Comparison of ENCODE assay signal across 8 cellular contexts in the genomic region with DNA sequence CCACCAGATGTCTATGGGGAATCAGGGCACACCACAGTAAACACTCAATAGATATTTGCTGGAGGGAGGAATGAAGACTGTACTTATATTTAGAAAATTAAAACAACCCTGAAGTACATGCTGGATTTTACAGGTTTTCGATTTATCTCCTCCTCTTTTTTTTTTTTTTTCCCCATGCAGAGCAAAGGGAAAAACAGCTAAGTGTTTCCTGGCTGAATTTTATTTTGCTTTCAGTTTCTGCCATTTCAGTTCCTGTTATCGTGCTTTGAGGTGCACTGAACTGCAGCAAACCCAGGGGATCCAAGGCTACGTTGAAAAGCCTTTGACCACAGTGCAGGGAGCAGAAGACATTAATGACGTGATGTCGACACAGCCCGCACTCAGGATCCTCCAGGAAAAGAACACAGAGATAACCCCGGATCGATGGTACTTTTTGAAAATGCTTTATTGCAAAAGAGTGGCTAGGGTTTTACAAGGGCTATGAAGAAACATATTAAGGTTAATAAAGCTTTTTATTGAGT. TPM values are rescaled to one million over a fixed set of nuclear protein-coding genes. Genes with fewer than 3 reads are reported as not detected.
DNase-seq lines count a peak whose midpoint lies in the region; ATAC-seq and TF ChIP-seq lines count a peak whose summit lies in the region.

No MANE protein-coding gene starts in this region.

- H3K36me3 Mint-ChIP-seq in mesothelial cell of epicardium = peaks cover 2% of the 10 kb centered on the region

- no peaks in the 10 kb centered on the region for H3K27me3 Mint-ChIP-seq in mesothelial cell of epicardium (ENCODE audit: low read depth)

- no peak for TF ChIP-seq CTCF in mesothelial cell of epicardium (IDR thresholded peaks at IDR 0.05; ENCODE audit: unreplicated experiment)

- TF ChIP-seq POLR2A in GM18951 (IDR thresholded peaks at IDR 0.05; ENCODE audit: extremely low read depth, insufficient read depth, insufficient read length) = peak; percentile 22

- H3K4me3 Mint-ChIP-seq in mesothelial cell of epicardium = peak overlapping the region; percentile 57

- DNase-seq in AG20443 (ENCODE audit: low spot score) (peak; percentile 38), RPMI8226 (peak; percentile 71), caudate nucleus (lab: John Stamatoyannopoulos, UW) (peak in 2 of 61 donors; percentile 1 to 2), mesothelial cell of epicardium (ENCODE audit: low spot score in 2 of 2, unreplicated experiment in 2 of 2) (no peak), T1000 (lab: John Stamatoyannopoulos, UW) (no peak)

- in situ Hi-C loops in GM18951 (cut with MboI; ENCODE audit: low sequenced_read_pairs, unreplicated experiment) = no loop called here

- no peaks in the 10 kb centered on the region for H3K36me3 ChIP-seq in thymus (ENCODE audit: control insufficient read depth, insufficient read depth)

- peak overlapping the region; percentile 92 for H3K27ac Mint-ChIP-seq in mesothelial cell of epicardium

- H3K9me3 Mint-ChIP-seq in mesothelial cell of epicardium = no peaks in the 10 kb centered on the region

- no peaks in the 10 kb centered on the region for H3K27me3 ChIP-seq in thymus (ENCODE audit: control insufficient read depth, insufficient read depth)

- no peaks in the 10 kb centered on the region for H3K9me3 ChIP-seq in thymus (ENCODE audit: control insufficient read depth)

- 4% methylated on average over 8 of the region's 8 CpGs for WGBS in thymus

- peak; percentile 98 for ATAC-seq in HG03095 (IDR thresholded peaks at IDR 0.05; ENCODE audit: unreplicated experiment)

- H3K4me1 ChIP-seq in thymus (ENCODE audit: control insufficient read depth, insufficient read depth, low read length) = no peaks in the 10 kb centered on the region

- H3K27ac ChIP-seq in caudate nucleus (ENCODE audit: low read depth, low read length) = peak overlapping the region; percentile 27
- H3K27ac ChIP-seq in thymus (ENCODE audit: low read depth) = peak overlapping the region; percentile 74

- peaks cover 5% of the 10 kb centered on the region for H3K4me1 Mint-ChIP-seq in mesothelial cell of epicardium

- H3K4me3 ChIP-seq in thymus (ENCODE audit: low read length) = peak overlapping the region; percentile 42

RNA-seq across cellular contexts. Expression of a gene that starts 35.9 kb away (rescaled TPM):
- 241 to 260 TPM (median 247 TPM) in 3 replicates for total RNA-seq in mesothelial cell of epicardium
- polyA plus RNA-seq in thymus = 131 TPM

Comparison
In these comparisons a context has a peak if more than half of its experiments do, and no peak if none do; other contexts are left out.
1. DNase-seq: peak in AG20443 (single experiment) and RPMI8226 (single experiment); none in mesothelial cell of epicardium (0 of 2) and T1000 (single experiment).